Comparison of ENCODE assay signal across 8 cellular contexts in the genomic region with DNA sequence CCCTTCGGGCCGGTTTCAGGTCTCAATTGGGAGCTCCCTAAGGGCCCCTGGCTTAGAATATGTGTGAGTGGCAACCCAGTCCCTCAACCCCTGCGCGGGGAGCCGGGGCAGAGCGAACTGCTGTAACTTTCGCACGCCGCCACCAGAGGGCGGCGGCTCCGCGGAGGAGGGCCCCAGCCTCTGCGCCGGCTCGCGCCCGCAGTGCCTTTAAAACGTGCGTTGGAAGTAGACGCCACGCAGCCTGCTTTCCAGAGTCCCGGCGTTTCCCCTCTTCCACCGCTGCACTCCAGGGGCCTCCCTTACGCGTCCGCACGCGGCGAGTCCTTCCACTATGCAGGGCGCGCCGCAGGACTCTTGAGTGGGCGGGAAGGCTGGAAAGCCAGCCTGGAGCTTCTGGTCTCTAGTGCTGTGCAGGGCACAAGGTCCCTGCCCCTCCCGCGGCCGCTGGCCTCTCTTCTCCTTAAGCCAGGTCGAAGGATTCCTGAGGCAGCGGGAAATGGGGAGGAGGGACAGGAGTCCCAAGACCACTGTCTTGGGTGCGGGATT. TPM values are rescaled to one million over a fixed set of nuclear protein-coding genes. Genes with fewer than 3 reads are reported as not detected.
DNase-seq lines count a peak whose midpoint lies in the region; ATAC-seq and TF ChIP-seq lines count a peak whose summit lies in the region.

No MANE protein-coding gene starts in this region.

- TF ChIP-seq CTCF in GM10266 (IDR thresholded peaks at IDR 0.05; ENCODE audit: control insufficient read depth, insufficient read depth, low read depth, missing control alignments) (peak; percentile 84), hepatocyte (IDR thresholded peaks at IDR 0.05; ENCODE audit: poor library complexity) (peak; percentile 97), retinal pigment epithelial cell (conservative IDR thresholded peaks at IDR 0.05; ENCODE audit: low read depth, low read length) (peak; percentile 85)

- H3K4me1 ChIP-seq in hepatocyte (ENCODE audit: insufficient read depth) = peaks cover 11% of the 10 kb centered on the region

- DNase-seq in GM10266 (ENCODE audit: extremely low spot score) = peak; percentile 78
- peak; percentile 68 for DNase-seq in NCI-H1105 treated with DMSO at 0.1 percent for 48 hours (lab: John Stamatoyannopoulos, UW)
- DNase-seq in T-helper 17 cell = peak; percentile 49 to 68 (median 52)
- peak in 57 of 58 donors; percentile 15 to 78 (median 56) for DNase-seq in anterior cingulate cortex (lab: John Stamatoyannopoulos, UW)
- peak; percentile 92 for DNase-seq in hepatocyte (ENCODE audit: low spot score)
- DNase-seq in retinal pigment epithelial cell (ENCODE audit: low read depth) = no peak

- H3K4me3 Mint-ChIP-seq in T-helper 17 cell = peak overlapping the region; percentile 28

- H3K27ac ChIP-seq in hepatocyte = peak overlapping the region; percentile 80

- H3K9me3 ChIP-seq in T-helper 17 cell (ENCODE audit: control insufficient read depth, low read length, poor library complexity, severe bottlenecking) = peaks cover 3% of the 10 kb centered on the region
- H3K9me3 ChIP-seq in hepatocyte (ENCODE audit: low read depth) = no peaks in the 10 kb centered on the region

- peaks cover 5% of the 10 kb centered on the region for H3K4me1 Mint-ChIP-seq in T-helper 17 cell

- ATAC-seq in HG02623 (IDR thresholded peaks at IDR 0.05; ENCODE audit: unreplicated experiment) (peak; percentile 67), T-helper 17 cell (peak; percentile 99), HG03378 (IDR thresholded peaks at IDR 0.05; ENCODE audit: unreplicated experiment) (no peak)

- H3K4me2 ChIP-seq in hepatocyte = peak overlapping the region; percentile 79

- no peaks in the 10 kb centered on the region for H3K9me2 ChIP-seq in hepatocyte (replicated peaks; ENCODE audit: insufficient read depth)

- no peaks in the 10 kb centered on the region for H4K20me1 ChIP-seq in hepatocyte (ENCODE audit: insufficient read depth, poor library complexity, severe bottlenecking)

- no peaks in the 10 kb centered on the region for H3K36me3 Mint-ChIP-seq in T-helper 17 cell (ENCODE audit: low read depth)

- peaks cover 36% of the 10 kb centered on the region for H3K27me3 Mint-ChIP-seq in T-helper 17 cell

- no peak overlapping the region for H3K4me3 ChIP-seq in hepatocyte
- peak overlapping the region; percentile 44 for H3K4me3 ChIP-seq in retinal pigment epithelial cell (ENCODE audit: low read length)

- no peaks in the 10 kb centered on the region for H3K79me2 ChIP-seq in hepatocyte

- H3K27ac Mint-ChIP-seq in T-helper 17 cell = peak overlapping the region; percentile 70

- peak overlapping the region; percentile 85 for H2AFZ ChIP-seq in hepatocyte

- no peaks in the 10 kb centered on the region for H3K27me3 ChIP-seq in hepatocyte

- WGBS in hepatocyte (ENCODE audit: low lambda C conversion rate, missing lambda C conversion rate) = 5% methylated on average over 41 of the region's 41 CpGs

- H3K36me3 ChIP-seq in hepatocyte (replicated peaks; ENCODE audit: insufficient read depth, low read depth) = no peaks in the 10 kb centered on the region

RNA-seq across cellular contexts. Expression of a gene that starts 23.7 kb away (rescaled TPM):
- not detected for total RNA-seq in T-helper 17 cell
- total RNA-seq in hepatocyte = not detected in 2 replicates
- polyA plus RNA-seq in hepatocyte = not detected in 2 replicates

RNA-seq across cellular contexts. Expression of a gene that starts 38.2 kb away (rescaled TPM):
- total RNA-seq in T-helper 17 cell (1 to 10 TPM; 2.2 to 2.7 TPM), hepatocyte (0.12 and 0.23 TPM in 2 replicates)
- polyA plus RNA-seq in hepatocyte = 0.26 and 0.52 TPM in 2 replicates
